In genomic region chr1:3649342-3650247, GRCh38 we compare ENCODE assay signal across 8 cellular contexts. TPM values are rescaled to one million over a fixed set of nuclear protein-coding genes. Genes with fewer than 3 reads are reported as not detected.
DNase-seq lines count a peak whose midpoint lies in the region; ATAC-seq and TF ChIP-seq lines count a peak whose summit lies in the region.

TSS of gene WRAP73 (minus strand) at chr1:3650103. CDS start at chr1:3649999, 104 bp downstream.

- H3K4me2 ChIP-seq in Karpas-422 (ENCODE audit: low read depth, low read length, poor library complexity, severe bottlenecking), result peak within 1 kb of the TSS; percentile 88
- peak within 1 kb of the TSS; percentile 40 for H3K4me2 ChIP-seq in neural cell (ENCODE audit: low read length)

- peaks cover 36% of the 10 kb centered on the region for H3K27me3 Mint-ChIP-seq in stimulated activated naive CD8-positive, alpha-beta T cell treated with anti-CD3 and anti-CD28 coated beads, Interleukin-15, amount 100 ng/mL, for 72 hours

- H3K9ac ChIP-seq in Karpas-422 (ENCODE audit: low read length) (peak within 1 kb of the TSS; percentile 97), neural cell (ENCODE audit: low read length) (peak within 1 kb of the TSS; percentile 68)

- H3F3A ChIP-seq in neural cell (ENCODE audit: insufficient read depth, low read length, poor library complexity, severe bottlenecking), result no peaks in the 10 kb centered on the region

- H3K4me1 ChIP-seq in Karpas-422 (ENCODE audit: low read length), result peaks cover 15% of the 10 kb centered on the region

- peaks cover 5% of the 10 kb centered on the region; the same call in 1 of the 2 replicates for H3K36me3 ChIP-seq in Karpas-422 (ENCODE audit: insufficient read depth, low read length)
- peaks cover 3% of the 10 kb centered on the region for H3K36me3 ChIP-seq in neural cell (ENCODE audit: insufficient read depth, low read length)

- H3K4me3 ChIP-seq in Karpas-422 (ENCODE audit: low read length) (peak within 1 kb of the TSS; percentile 100), fibroblast of villous mesenchyme (ENCODE audit: low read depth, low read length) (peak within 1 kb of the TSS; percentile 89), neural cell (ENCODE audit: low read length) (peak within 1 kb of the TSS; percentile 84)

- DNase-seq in ELF-1 (ENCODE audit: low read depth, low spot score) (peak; percentile 94), Karpas-422 (peak; percentile 97), SHP77 (lab: John Stamatoyannopoulos, UW) (peak; percentile 82 to 93), fibroblast of villous mesenchyme (ENCODE audit: low read depth) (peak; percentile 91)
- peak; percentile 79 for DNase-seq in activated effector memory CD4-positive, alpha-beta T cell treated with Interleukin-2 at 50 U/mL for 16 hours
- DNase-seq in stimulated activated naive CD8-positive, alpha-beta T cell treated with anti-CD3 and anti-CD28 coated beads, Interleukin-15, amount 100 ng/mL, for 72 hours, result peak; percentile 87 to 93

- no peaks in the 10 kb centered on the region for H3K9me3 Mint-ChIP-seq in stimulated activated naive CD8-positive, alpha-beta T cell treated with anti-CD3 and anti-CD28 coated beads, Interleukin-15, amount 100 ng/mL, for 72 hours

- TF ChIP-seq CTCF in fibroblast of villous mesenchyme (IDR thresholded peaks at IDR 0.05; ENCODE audit: insufficient read depth, low read depth, low read length), result peak; percentile 19
- peak; percentile 48 for TF ChIP-seq CTCF in neural cell (IDR thresholded peaks at IDR 0.05; ENCODE audit: poor library complexity, severe bottlenecking)

- peaks cover 39% of the 10 kb centered on the region for H3K4me1 Mint-ChIP-seq in stimulated activated naive CD8-positive, alpha-beta T cell treated with anti-CD3 and anti-CD28 coated beads, Interleukin-15, amount 100 ng/mL, for 72 hours

- ATAC-seq in GM21825 (IDR thresholded peaks at IDR 0.05; ENCODE audit: unreplicated experiment), result peak; percentile 80
- peak; percentile 98 for ATAC-seq in stimulated activated naive CD8-positive, alpha-beta T cell treated with anti-CD3 and anti-CD28 coated beads, Interleukin-15, amount 100 ng/mL, for 72 hours

- H3K4me3 Mint-ChIP-seq in stimulated activated naive CD8-positive, alpha-beta T cell treated with anti-CD3 and anti-CD28 coated beads, Interleukin-15, amount 100 ng/mL, for 72 hours, result peak within 1 kb of the TSS; percentile 76 to 86

- peak; percentile 29 for TF ChIP-seq RAD21 in neural cell (conservative IDR thresholded peaks at IDR 0.05)

- H3K79me2 ChIP-seq in Karpas-422 (ENCODE audit: low read length), result peaks cover 20% of the 10 kb centered on the region
- peaks cover 4% of the 10 kb centered on the region for H3K79me2 ChIP-seq in neural cell (replicated peaks; ENCODE audit: insufficient read depth, low read length)

- H2AFZ ChIP-seq in Karpas-422 (ENCODE audit: low read length) (peak within 1 kb of the TSS; percentile 98), neural cell (ENCODE audit: low read depth, low read length) (peak within 1 kb of the TSS; percentile 52)

- peak; percentile 11 for TF ChIP-seq EP300 in neural cell (conservative IDR thresholded peaks at IDR 0.05; ENCODE audit: poor library complexity, severe bottlenecking)

- H3K27ac Mint-ChIP-seq in stimulated activated naive CD8-positive, alpha-beta T cell treated with anti-CD3 and anti-CD28 coated beads, Interleukin-15, amount 100 ng/mL, for 72 hours, result peak within 1 kb of the TSS in 1 of 2 donors; percentile 95

- no peaks in the 10 kb centered on the region for H3K27me3 ChIP-seq in Karpas-422 (ENCODE audit: low read length)
- peaks cover 46% of the 10 kb centered on the region for H3K27me3 ChIP-seq in neural cell (ENCODE audit: insufficient read depth, low read depth, low read length)

- H4K20me1 ChIP-seq in Karpas-422 (ENCODE audit: insufficient read depth, low read depth, low read length) (no peaks in the 10 kb centered on the region), neural cell (ENCODE audit: insufficient read depth) (no peaks in the 10 kb centered on the region)

- H3K9me2 ChIP-seq in Karpas-422 (replicated peaks; ENCODE audit: insufficient read depth, low read length) (no peaks in the 10 kb centered on the region), neural cell (ENCODE audit: insufficient read depth, low read length) (no peaks in the 10 kb centered on the region)

- no peak within 1 kb of the TSS for H3K27ac ChIP-seq in Karpas-422 (ENCODE audit: low read length)
- no peak within 1 kb of the TSS for H3K27ac ChIP-seq in neural cell (ENCODE audit: low read length)

- H3K9me3 ChIP-seq in Karpas-422 (ENCODE audit: low read length) (no peaks in the 10 kb centered on the region), neural cell (ENCODE audit: low read length) (no peaks in the 10 kb centered on the region)

TF ChIP-seq in neural cell, 6 proteins besides CTCF, POLR2A, EP300 and RAD21:
- no peak for TF ChIP-seq EZH2 (IDR thresholded peaks at IDR 0.05; ENCODE audit: borderline replicate concordance, insufficient read depth, low read length, poor library complexity, severe bottlenecking)
- TF ChIP-seq TAF1 (IDR thresholded peaks at IDR 0.05; ENCODE audit: low read depth), result no peak
- TF ChIP-seq REST (IDR thresholded peaks at IDR 0.05; ENCODE audit: borderline replicate concordance), result no peak
- peak; percentile 44 for TF ChIP-seq POLR2AphosphoS5 (IDR thresholded peaks at IDR 0.05)
- TF ChIP-seq SMC3 (conservative IDR thresholded peaks at IDR 0.05; ENCODE audit: poor library complexity), result peak; percentile 50
- TF ChIP-seq MXI1 (conservative IDR thresholded peaks at IDR 0.05; ENCODE audit: poor library complexity, severe bottlenecking), result peak; percentile 82

RNA-seq across cellular contexts. Expression of gene WRAP73, which starts in this region (rescaled TPM):
- total RNA-seq in Karpas-422 (2014; rRNA removed; shearing (Covaris generic); ENCODE audit: low replicate concordance), result 37.2 and 46.7 TPM in 2 replicates
- total RNA-seq in fibroblast of villous mesenchyme, result 9.7 and 12.5 TPM in 2 replicates
- polyA plus RNA-seq in neural cell, result 32.9 and 50.7 TPM in 2 replicates
- 22.1 and 28.7 TPM in 2 replicates for polyA minus RNA-seq in neural cell
